9 cellular contexts compared by ENCODE assay signal in the genomic region with DNA sequence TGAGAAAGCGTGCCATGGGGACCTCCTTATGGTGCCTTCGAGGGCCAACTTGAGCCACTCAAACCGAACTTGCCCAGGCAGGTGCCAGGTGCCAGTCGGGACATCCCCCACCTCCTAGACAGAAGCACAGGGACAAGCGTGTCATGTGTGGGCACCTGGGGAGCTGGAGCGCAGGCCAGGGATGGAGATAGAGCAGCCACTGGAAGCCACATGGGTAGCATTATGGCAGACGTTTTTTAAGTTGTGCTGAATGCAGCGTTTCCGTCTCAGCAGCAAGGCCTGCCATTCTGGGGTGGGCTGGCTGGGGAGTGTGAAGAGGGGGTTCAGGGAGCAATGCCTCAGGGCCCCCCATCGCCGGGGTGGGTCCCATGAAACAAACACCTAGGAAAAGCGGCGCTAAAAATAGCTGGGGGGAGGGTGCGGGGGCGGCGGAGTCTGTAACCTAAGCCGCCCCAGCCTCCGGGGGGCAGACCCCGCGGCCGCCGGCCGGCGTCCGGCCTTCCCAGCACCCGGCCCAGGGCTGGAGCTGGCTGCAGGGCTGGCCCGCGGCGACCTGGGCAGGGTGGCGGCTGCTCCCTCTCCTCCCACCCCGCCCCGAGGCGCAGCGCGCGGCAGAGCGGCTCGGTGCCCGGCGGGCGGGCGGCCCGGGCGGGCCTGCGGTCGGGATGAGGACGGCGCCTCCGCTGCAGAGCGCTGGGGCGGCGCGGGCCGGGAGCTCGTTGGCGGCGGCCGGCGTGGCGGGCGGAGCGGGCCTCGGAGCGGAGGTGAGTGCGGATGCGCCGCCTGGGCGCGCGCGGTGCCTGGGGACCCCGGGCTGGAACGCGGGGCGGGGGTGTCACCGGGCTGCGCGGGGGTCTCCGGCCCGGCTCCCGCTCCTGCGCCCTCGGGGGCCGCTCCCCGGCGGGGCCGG. TPM values are rescaled to one million over a fixed set of nuclear protein-coding genes. Genes with fewer than 3 reads are reported as not detected.
DNase-seq lines count a peak whose midpoint lies in the region; ATAC-seq, FAIRE-seq and TF ChIP-seq lines count a peak whose summit lies in the region.
"Had no signal": no experiment of that assay in that cellular context is flagged by ENCODE, and none has a peak within 500 bp of the region (broad histone marks: within the 10 kb centered on the region; RNA-seq: fewer than 3 reads in every experiment).

A gene with protein sequence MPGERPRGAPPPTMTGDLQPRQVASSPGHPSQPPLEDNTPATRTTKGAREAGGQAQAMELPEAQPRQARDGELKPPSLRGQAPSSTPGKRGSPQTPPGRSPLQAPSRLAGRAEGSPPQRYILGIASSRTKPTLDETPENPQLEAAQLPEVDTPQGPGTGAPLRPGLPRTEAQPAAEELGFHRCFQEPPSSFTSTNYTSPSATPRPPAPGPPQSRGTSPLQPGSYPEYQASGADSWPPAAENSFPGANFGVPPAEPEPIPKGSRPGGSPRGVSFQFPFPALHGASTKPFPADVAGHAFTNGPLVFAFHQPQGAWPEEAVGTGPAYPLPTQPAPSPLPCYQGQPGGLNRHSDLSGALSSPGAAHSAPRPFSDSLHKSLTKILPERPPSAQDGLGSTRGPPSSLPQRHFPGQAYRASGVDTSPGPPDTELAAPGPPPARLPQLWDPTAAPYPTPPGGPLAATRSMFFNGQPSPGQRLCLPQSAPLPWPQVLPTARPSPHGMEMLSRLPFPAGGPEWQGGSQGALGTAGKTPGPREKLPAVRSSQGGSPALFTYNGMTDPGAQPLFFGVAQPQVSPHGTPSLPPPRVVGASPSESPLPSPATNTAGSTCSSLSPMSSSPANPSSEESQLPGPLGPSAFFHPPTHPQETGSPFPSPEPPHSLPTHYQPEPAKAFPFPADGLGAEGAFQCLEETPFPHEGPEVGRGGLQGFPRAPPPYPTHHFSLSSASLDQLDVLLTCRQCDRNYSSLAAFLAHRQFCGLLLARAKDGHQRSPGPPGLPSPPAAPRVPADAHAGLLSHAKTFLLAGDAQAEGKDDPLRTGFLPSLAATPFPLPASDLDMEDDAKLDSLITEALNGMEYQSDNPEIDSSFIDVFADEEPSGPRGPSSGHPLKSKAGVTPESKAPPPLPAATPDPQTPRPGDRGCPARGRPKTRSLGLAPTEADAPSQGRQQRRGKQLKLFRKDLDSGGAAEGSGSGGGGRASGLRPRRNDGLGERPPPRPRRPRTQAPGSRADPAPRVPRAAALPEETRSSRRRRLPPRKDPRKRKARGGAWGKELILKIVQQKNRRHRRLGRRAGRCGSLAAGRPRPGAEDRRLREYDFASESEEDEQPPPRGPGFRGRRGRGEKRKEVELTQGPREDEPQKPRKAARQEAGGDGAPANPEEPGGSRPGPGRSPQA (N-terminal part only) (plus strand): TSS at position 469 of the 910 bp plus-strand sequence. CDS start 44,512 bp downstream, outside the sequence.

- H3K4me1 ChIP-seq in right cardiac atrium (ENCODE audit: control insufficient read depth, insufficient read depth, low read length) (no peaks in the 10 kb centered on the region), sigmoid colon (peaks cover 0 to 21% (median 17%) of the 10 kb centered on the region in 4 donors)

- no peak for TF ChIP-seq POLR2A in sigmoid colon (IDR thresholded peaks at IDR 0.05)

- H3K4me3 Mint-ChIP-seq in WTC11: peak within 1 kb of the TSS; percentile 79
- H3K4me3 Mint-ChIP-seq: activated CD4-positive, alpha-beta memory T cell treated with anti-CD3 and anti-CD28 coated beads, Interleukin-2, amount 10 ng/mL, durations not matched to agents 7 days and 5 days had no signal

- WGBS in right cardiac atrium: 8% methylated on average over 87 of the region's 87 CpGs
- 8 to 9% methylated on average over 87 of the region's 87 CpGs for WGBS in sigmoid colon, 2 donors

- FAIRE-seq in D721Med (lab: Jason Lieb, UNC): no peak

- H3K4me1 Mint-ChIP-seq in WTC11: peaks cover 12% of the 10 kb centered on the region
- H3K4me1 Mint-ChIP-seq: activated CD4-positive, alpha-beta memory T cell treated with anti-CD3 and anti-CD28 coated beads, Interleukin-2, amount 10 ng/mL, durations not matched to agents 7 days and 5 days had no signal

- TF ChIP-seq CTCF in WTC11 (IDR thresholded peaks at IDR 0.05): no peak
- no peak for TF ChIP-seq CTCF in sigmoid colon (IDR thresholded peaks at IDR 0.05)
- TF ChIP-seq CTCF in D721Med (IDR thresholded peaks at IDR 0.05; ENCODE audit: insufficient read depth, missing control alignments): no peak

- no peaks in the 10 kb centered on the region for H3K36me3 Mint-ChIP-seq in WTC11

- peak; percentile 44 for ATAC-seq in WTC11
- peak; percentile 29 to 37 for ATAC-seq in right cardiac atrium

- intact Hi-C loops in right cardiac atrium (cut with DNase I): loop anchor here in 1 of 4 donors (10.0 kb wide), 1 partner anchor 188 kb away; no protein-coding TSS in a partner anchor
- intact Hi-C loops in sigmoid colon (cut with DNase I): loop anchor here (5.0 kb wide), 1 partner anchor 185 kb away; no protein-coding TSS in a partner anchor

- H3K4me3 ChIP-seq in right cardiac atrium (ENCODE audit: low read length) (peak within 1 kb of the TSS; percentile 50), sigmoid colon (peak within 1 kb of the TSS in 3 of 4 donors; percentile 36 to 59 (median 51))

- H3K27ac ChIP-seq in right cardiac atrium (ENCODE audit: low read length) (no peak within 1 kb of the TSS), sigmoid colon (peak within 1 kb of the TSS in 1 of 4 donors; percentile 39)

- DNase-seq in EH (ENCODE audit: low read depth) (peak; percentile 67), WTC11 (ENCODE audit: low spot score) (peak; percentile 30), right cardiac atrium (peak; percentile 28 to 74 (median 68)), sigmoid colon (peak; percentile 60), GOT3 (lab: John Stamatoyannopoulos, UW) (no peak), SW 1271 (lab: John Stamatoyannopoulos, UW) (no peak), D721Med (ENCODE audit: insufficient read length, low spot score) (no peak)
- no peak for DNase-seq in stimulated activated CD4-positive, alpha-beta T cell treated with anti-CD3 and anti-CD28 coated beads, Interleukin-2, amount 100 ng/mL, for 48 hours
- DNase-seq: activated CD4-positive, alpha-beta memory T cell treated with anti-CD3 and anti-CD28 coated beads, Interleukin-2, amount 10 ng/mL, durations not matched to agents 7 days and 5 days had no signal

- H3K27me3 ChIP-seq in right cardiac atrium (ENCODE audit: control insufficient read depth, insufficient read depth): no peaks in the 10 kb centered on the region
- H3K27me3 ChIP-seq in sigmoid colon: peaks cover 3 to 27% (median 12%) of the 10 kb centered on the region in 3 donors

- POLR2A ChIA-PET in WTC11 (lab: Charles Lee): no interaction called here

- H3K36me3 ChIP-seq in sigmoid colon: no peaks in the 10 kb centered on the region

- no peak for TF ChIP-seq EP300 in sigmoid colon (IDR thresholded peaks at IDR 0.05)

- CTCF ChIA-PET in WTC11 (lab: Charles Lee): interaction anchor here (0.9 to 3.2 kb wide), 4 partner anchors 15 to 533 kb away, joined by 3 to 21 read pairs (median 4); no protein-coding TSS in a partner anchor

- H3K9me3 ChIP-seq in right cardiac atrium (ENCODE audit: control insufficient read depth, low read length): no peaks in the 10 kb centered on the region
- H3K9me3 ChIP-seq in sigmoid colon: no peaks in the 10 kb centered on the region

- H3K9me3 Mint-ChIP-seq in WTC11: no peaks in the 10 kb centered on the region
- H3K9me3 Mint-ChIP-seq: activated CD4-positive, alpha-beta memory T cell treated with anti-CD3 and anti-CD28 coated beads, Interleukin-2, amount 10 ng/mL, durations not matched to agents 7 days and 5 days had no signal

- H3K27ac Mint-ChIP-seq in WTC11: no peak within 1 kb of the TSS
- H3K27ac Mint-ChIP-seq: activated CD4-positive, alpha-beta memory T cell treated with anti-CD3 and anti-CD28 coated beads, Interleukin-2, amount 10 ng/mL, durations not matched to agents 7 days and 5 days had no signal

- H3K27me3 Mint-ChIP-seq in WTC11 (ENCODE audit: low read depth): peaks cover 38% of the 10 kb centered on the region

TF ChIP-seq in WTC11, 78 proteins besides CTCF, POLR2A, EP300 and RAD21:
- TF ChIP-seq, protein P1, sequence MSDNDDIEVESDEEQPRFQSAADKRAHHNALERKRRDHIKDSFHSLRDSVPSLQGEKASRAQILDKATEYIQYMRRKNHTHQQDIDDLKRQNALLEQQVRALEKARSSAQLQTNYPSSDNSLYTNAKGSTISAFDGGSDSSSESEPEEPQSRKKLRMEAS (CRISPR knock-in tag; IDR thresholded peaks at IDR 0.05): peak; percentile 34; the same call in 1 of the 2 replicates
- TF ChIP-seq FOXK1 (CRISPR knock-in tag; IDR thresholded peaks at IDR 0.05): no peak
- peak; percentile 17; the same call in 1 of the 2 replicates for TF ChIP-seq FOXP1 (CRISPR knock-in tag; IDR thresholded peaks at IDR 0.05; ENCODE audit: borderline replicate concordance)

RNA-seq across cellular contexts. Expression of the gene that starts here (rescaled TPM):
- total RNA-seq in WTC11 (2021) (1.8 to 3.2 TPM (median 2.4 TPM) in 3 replicates), right cardiac atrium (1 to 10 TPM; 1.3 to 1.9 (median 1.8) TPM), sigmoid colon (1 to 10 TPM in 1 of 4 donors, under 1 TPM in 3; 0.33 to 1.7 (median 0.52) TPM)
- polyA plus RNA-seq in right cardiac atrium (0.84 TPM), sigmoid colon (under 1 TPM; under 0.01 to 0.61 (median under 0.01) TPM)

Comparison
In these comparisons a context has a peak if more than half of its experiments do, and no peak if none do; other contexts are left out.
1. DNase-seq: peak in EH (single experiment), WTC11 (single experiment), right cardiac atrium (3 of 3) and sigmoid colon (single experiment); none in GOT3 (single experiment), SW 1271 (0 of 2), D721Med (single experiment) and stimulated activated CD4-positive, alpha-beta T cell treated with anti-CD3 and anti-CD28 coated beads, Interleukin-2, amount 100 ng/mL, for 48 hours (0 of 2).